ENCODE assay signal across 7 cellular contexts in genomic region chr10:46720811-46721518, GRCh38.
A peak's percentile ranks its signal among the peaks of the same experiment; 100 is the strongest.
DNase-seq lines count a peak whose midpoint lies in the region; ATAC-seq, FAIRE-seq and TF ChIP-seq lines count a peak whose summit lies in the region.
"Not testable (repeated sequence)": the region's sequence is repeated elsewhere in the genome, so short reads cannot be mapped to it uniquely, and the experiment has no call there.

No MANE protein-coding gene starts in this region.

- H3K9ac ChIP-seq in liver (ENCODE audit: low read depth in 1 of 2, low read length in 2 of 2) = peak overlapping the region; percentile 31 to 47

- not testable (repeated sequence) for H3K36me3 ChIP-seq in Caco-2 (ENCODE audit: control insufficient read depth, insufficient read depth, low read length); liver (ENCODE audit: control insufficient read depth in 4 of 4, insufficient read depth in 3 of 4, low read depth in 1 of 4, low read length in 3 of 4); pancreas

- peak; percentile 37 to 39 for TF ChIP-seq RAD21 in liver (IDR thresholded peaks at IDR 0.05)

- H3K9me3 Mint-ChIP-seq in Caco-2 (ENCODE audit: unreplicated experiment); chondrocyte (ENCODE audit: low read depth): not testable (repeated sequence)

- H3K9me3 ChIP-seq in Caco-2; liver (ENCODE audit: control insufficient read depth in 4 of 4, low read length in 3 of 4); pancreas: not testable (repeated sequence)

- TSS peak; percentile 95 for BruUV-seq in Caco-2 (replicated peaks; lab: Mats Ljungman, UMichigan)

- TF ChIP-seq CTCF in Caco-2 (IDR thresholded peaks at IDR 0.05; ENCODE audit: insufficient read depth in 1 of 2, low read depth in 1 of 2, low read length in 1 of 2, severe bottlenecking in 1 of 2, unreplicated experiment in 1 of 2); liver (IDR thresholded peaks at IDR 0.05; ENCODE audit: low read depth, low read length, missing input control); pancreas (IDR thresholded peaks at IDR 0.05): not testable (repeated sequence)
- peak; percentile 27 for TF ChIP-seq CTCF in chondrocyte (IDR thresholded peaks at IDR 0.05)

- not testable (repeated sequence) for H3K27me3 Mint-ChIP-seq in Caco-2 (ENCODE audit: insufficient read depth, unreplicated experiment)
- peaks cover 12% of the 10 kb centered on the region for H3K27me3 Mint-ChIP-seq in chondrocyte (ENCODE audit: low read depth)

- WGBS in liver = 38% methylated on average over 4 of the region's 4 CpGs
- 20 to 27% methylated on average over 4 of the region's 4 CpGs for WGBS in pancreas, 2 donors

- not testable (repeated sequence) for FAIRE-seq in pancreas (lab: Jason Lieb, UNC)

- POLR2A ChIA-PET in Caco-2 (lab: Charles Lee) = not testable (repeated sequence)

- H3K27ac ChIP-seq in liver (ENCODE audit: low read depth in 1 of 2, low read length in 2 of 2) = peak overlapping the region; percentile 42 to 50
- H3K27ac ChIP-seq in pancreas = peak overlapping the region in 3 of 4 donors; percentile 40 to 64 (median 50)

- intact Hi-C loops in Caco-2 (cut with micrococcal nuclease; ENCODE audit: unreplicated experiment); pancreas (cut with DNase I): not testable (repeated sequence)

- not testable (repeated sequence) for H3K4me3 ChIP-seq in Caco-2 (ENCODE audit: low read depth, low read length); pancreas
- H3K4me3 ChIP-seq in liver (ENCODE audit: low read depth in 1 of 3, low read length in 3 of 3) = peak overlapping the region in 1 of 3 donors; percentile 38

- ATAC-seq in pancreas = peak; percentile 89 to 96 (median 92)

- not testable (repeated sequence) for H3K36me3 Mint-ChIP-seq in Caco-2 (ENCODE audit: insufficient read depth, unreplicated experiment); chondrocyte (ENCODE audit: low read depth)

- not testable (repeated sequence) for H3K27ac Mint-ChIP-seq in Caco-2 (ENCODE audit: unreplicated experiment); chondrocyte (ENCODE audit: unreplicated experiment)

- peak in 1 of 2 experiments; percentile 13 for DNase-seq in Caco-2
- DNase-seq in HT-29 (ENCODE audit: low spot score) = peak; percentile 0
- not testable (repeated sequence) for DNase-seq in chondrocyte (ENCODE audit: low spot score); pancreas
- peak; percentile 17 for DNase-seq in kidney glomerular epithelial cell (lab: John Stamatoyannopoulos, UW)
- peak; percentile 1 for DNase-seq in superior temporal gyrus (ENCODE audit: extremely low spot score)

- peak overlapping the region; percentile 50 for H3K4me3 Mint-ChIP-seq in Caco-2 (ENCODE audit: unreplicated experiment)
- H3K4me3 Mint-ChIP-seq in chondrocyte (ENCODE audit: unreplicated experiment) = not testable (repeated sequence)

- not testable (repeated sequence) for H3K27me3 ChIP-seq in Caco-2 (replicated peaks; ENCODE audit: control insufficient read depth, insufficient read depth, low read length); liver (ENCODE audit: control insufficient read depth in 4 of 4, insufficient read depth in 4 of 4, low read length in 3 of 4); pancreas

- not testable (repeated sequence) for H3K4me1 ChIP-seq in Caco-2; liver (ENCODE audit: control insufficient read depth in 4 of 4, insufficient read depth in 4 of 4, low read length in 3 of 4); pancreas

- CTCF ChIA-PET in Caco-2 (lab: Charles Lee) = not testable (repeated sequence)

- peaks cover 11% of the 10 kb centered on the region for H3K4me1 Mint-ChIP-seq in Caco-2 (ENCODE audit: low read depth, unreplicated experiment)
- H3K4me1 Mint-ChIP-seq in chondrocyte (ENCODE audit: low read depth) = not testable (repeated sequence)

TF ChIP-seq in liver, 16 proteins besides CTCF, POLR2A, EP300 and RAD21:
- TF ChIP-seq REST (IDR thresholded peaks at IDR 0.05) = peak; percentile 37
- TF ChIP-seq YY1 (IDR thresholded peaks at IDR 0.05) = peak; percentile 58
- peak in 1 of 2 donors; percentile 4 for TF ChIP-seq HNF4A (conservative IDR thresholded peaks at IDR 0.05)
- peak; percentile 40 for TF ChIP-seq TAF1 (conservative IDR thresholded peaks at IDR 0.05)
- TF ChIP-seq RXRA (IDR thresholded peaks at IDR 0.05) = peak; percentile 28 to 34
